ENCODE assay signal across 32 cellular contexts in the genomic region with DNA sequence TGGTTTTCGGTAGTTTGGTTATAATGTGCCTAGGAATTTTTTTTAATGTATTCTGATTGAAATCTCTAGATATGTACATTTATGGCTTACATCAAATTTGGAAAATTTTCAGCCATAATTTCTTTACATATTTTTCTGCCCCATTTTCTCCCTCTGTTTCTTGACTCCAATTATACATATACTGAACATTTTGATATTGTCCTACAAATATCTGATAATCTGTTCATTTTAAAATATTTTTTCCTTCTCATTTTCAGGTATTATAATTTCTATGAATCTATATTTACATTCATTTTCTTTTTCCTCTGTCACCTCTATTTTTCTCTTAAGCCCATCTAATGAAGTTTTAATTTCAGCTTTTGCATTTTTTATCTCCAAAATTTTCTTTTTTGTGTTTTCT.
"Had no signal": no experiment of that assay in that cellular context is flagged by ENCODE, and none has a peak within 500 bp of the region (broad histone marks: within the 10 kb centered on the region; RNA-seq: fewer than 3 reads in every experiment).

No MANE protein-coding gene starts in this region.

- H3K27ac ChIP-seq: neural progenitor cell, ovary, parathyroid adenoma, psoas muscle, right lobe of liver, sigmoid colon, spleen, suprapubic skin, testis, tibial nerve, upper lobe of left lung, vagina had no signal

- H3K36me3 Mint-ChIP-seq: natural killer cell; neural progenitor cell; stimulated activated memory B cell treated with anti-CD40 and anti-IgM and Interleukin-4, amounts not matched to agents 10 μg/mL and 1 μg/mL and 100 μg/mL, for 72 hours had no signal

- H3K27ac Mint-ChIP-seq: naive thymus-derived CD4-positive, alpha-beta T cell; natural killer cell; nephron; neural progenitor cell; progenitor cell of endocrine pancreas; stimulated activated memory B cell treated with anti-CD40 and anti-IgM and Interleukin-4, amounts not matched to agents 10 μg/mL and 1 μg/mL and 100 μg/mL, for 72 hours; stimulated activated naive CD8-positive, alpha-beta T cell treated with anti-CD3 and anti-CD28 coated beads, Interleukin-15, amount 100 ng/mL, for 72 hours had no signal

- H3K4me1 ChIP-seq: neural progenitor cell, parathyroid adenoma, psoas muscle, right lobe of liver, sigmoid colon, spleen, suprapubic skin, testis, tibial nerve, upper lobe of left lung, vagina had no signal

- H3K36me3 ChIP-seq: ovary, right lobe of liver, sigmoid colon, spleen, suprapubic skin, tibial nerve, upper lobe of left lung, vagina had no signal

- H3K9me3 ChIP-seq: ovary, right lobe of liver, sigmoid colon, suprapubic skin, testis, tibial nerve, upper lobe of left lung, vagina had no signal

- ATAC-seq: naive thymus-derived CD4-positive, alpha-beta T cell; natural killer cell; psoas muscle; right cardiac atrium; right lobe of liver; stimulated activated memory B cell treated with anti-CD40 and anti-IgM and Interleukin-4, amounts not matched to agents 10 μg/mL and 1 μg/mL and 100 μg/mL, for 72 hours; stimulated activated naive CD8-positive, alpha-beta T cell treated with anti-CD3 and anti-CD28 coated beads, Interleukin-15, amount 100 ng/mL, for 72 hours; stimulated activated naive CD8-positive, alpha-beta T cell treated with anti-CD3 and anti-CD28 coated beads, Interleukin-15, Interleukin-2, amounts not matched to agents 100 U/mL and 50 U/mL, for 24 hours had no signal

- H3K4me3 ChIP-seq: neural progenitor cell, ovary, psoas muscle, right lobe of liver, sigmoid colon, smooth muscle cell, spleen, suprapubic skin, testis, tibial nerve, upper lobe of left lung, vagina had no signal

- H3K4me3 Mint-ChIP-seq: naive thymus-derived CD4-positive, alpha-beta T cell; natural killer cell; nephron; neural progenitor cell; stimulated activated memory B cell treated with anti-CD40 and anti-IgM and Interleukin-4, amounts not matched to agents 10 μg/mL and 1 μg/mL and 100 μg/mL, for 72 hours; stimulated activated naive CD8-positive, alpha-beta T cell treated with anti-CD3 and anti-CD28 coated beads, Interleukin-15, amount 100 ng/mL, for 72 hours had no signal

- H3K27me3 ChIP-seq: neural progenitor cell, ovary, right lobe of liver, sigmoid colon, spleen, suprapubic skin, testis, tibial nerve, upper lobe of left lung, vagina had no signal

- H3K27me3 Mint-ChIP-seq: naive thymus-derived CD4-positive, alpha-beta T cell; progenitor cell of endocrine pancreas; stimulated activated memory B cell treated with anti-CD40 and anti-IgM and Interleukin-4, amounts not matched to agents 10 μg/mL and 1 μg/mL and 100 μg/mL, for 72 hours; stimulated activated naive CD8-positive, alpha-beta T cell treated with anti-CD3 and anti-CD28 coated beads, Interleukin-15, amount 100 ng/mL, for 72 hours had no signal

- H3K4me1 Mint-ChIP-seq: natural killer cell; nephron; neural progenitor cell; stimulated activated memory B cell treated with anti-CD40 and anti-IgM and Interleukin-4, amounts not matched to agents 10 μg/mL and 1 μg/mL and 100 μg/mL, for 72 hours; stimulated activated naive CD8-positive, alpha-beta T cell treated with anti-CD3 and anti-CD28 coated beads, Interleukin-15, amount 100 ng/mL, for 72 hours had no signal

- DNase-seq: naive thymus-derived CD4-positive, alpha-beta T cell; natural killer cell; occipital lobe; ovary; posterior cingulate gyrus; psoas muscle; right cardiac atrium; right lobe of liver; sigmoid colon; spleen; stimulated activated CD4-positive, alpha-beta T cell treated with anti-CD3 and anti-CD28 coated beads, Interleukin-12 subunit alpha, Interleukin-12 subunit beta, amount 100 ng/mL, for 4 hours; stimulated activated CD4-positive, alpha-beta T cell treated with anti-CD3 and anti-CD28 coated beads, Interleukin-1b, Interleukin-23, amount 100 ng/mL, for 48 hours; stimulated activated CD4-positive, alpha-beta T cell treated with anti-CD3 and anti-CD28 coated beads, Interleukin-4, amount 100 ng/mL, for 1 hour; stimulated activated CD4-positive, alpha-beta T cell treated with anti-CD3 and anti-CD28 coated beads, Interleukin-4, amount 100 ng/mL, for 4 hours; stimulated activated CD8-positive, alpha-beta memory T cell treated with anti-CD3 and anti-CD28 coated beads, Interleukin-4, amount 100 ng/mL, for 48 hours; stimulated activated naive CD4-positive, alpha-beta T cell; stimulated activated naive CD8-positive, alpha-beta T cell treated with anti-CD3 and anti-CD28 coated beads, Interleukin-15, amount 100 ng/mL, for 72 hours; stimulated activated naive CD8-positive, alpha-beta T cell treated with anti-CD3 and anti-CD28 coated beads, Interleukin-15, Interleukin-2, amounts not matched to agents 100 U/mL and 50 U/mL, for 24 hours; substantia nigra; testis; trophoblast cell; upper lobe of left lung had no signal

- H3K9me3 Mint-ChIP-seq: stimulated activated memory B cell treated with anti-CD40 and anti-IgM and Interleukin-4, amounts not matched to agents 10 μg/mL and 1 μg/mL and 100 μg/mL, for 72 hours had no signal

- FAIRE-seq: urothelium cell line had no signal
